Comparison of ENCODE assay signal across 18 cellular contexts in the genomic region with DNA sequence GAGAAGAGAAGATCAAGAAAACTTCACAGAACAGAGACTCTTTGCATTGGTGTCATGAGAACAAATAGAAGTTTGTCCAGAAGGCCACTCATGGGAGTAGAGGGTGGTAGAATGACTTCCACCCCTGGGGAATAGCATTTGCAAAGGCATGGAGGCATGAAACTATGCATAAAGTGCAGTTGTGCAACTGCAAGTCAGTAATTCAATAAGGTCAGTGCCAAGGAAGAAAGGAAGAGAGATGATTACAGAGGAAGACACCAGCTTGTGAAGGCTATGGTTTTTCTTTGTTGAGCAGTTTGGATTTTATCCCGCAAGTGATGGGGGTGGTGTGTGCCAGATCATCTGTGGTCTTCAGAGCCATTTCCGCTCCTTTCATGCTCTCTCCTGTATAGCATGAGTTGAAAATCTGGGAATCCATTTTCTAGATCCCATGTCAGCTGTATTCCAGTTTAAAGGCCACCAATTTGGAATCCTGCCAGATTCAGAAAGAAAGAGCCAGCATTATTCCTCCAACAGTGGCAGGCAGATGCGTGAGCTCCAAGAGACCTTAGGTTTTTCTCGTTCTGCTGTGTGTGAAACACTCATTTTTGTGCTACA.
DNase-seq lines count a peak whose midpoint lies in the region; ATAC-seq lines count a peak whose summit lies in the region.
"Had no signal": no experiment of that assay in that cellular context is flagged by ENCODE, and none has a peak within 500 bp of the region (broad histone marks: within the 10 kb centered on the region; RNA-seq: fewer than 3 reads in every experiment).

No MANE protein-coding gene starts in this region.

- peak overlapping the region; percentile 4 for H3K4me2 ChIP-seq in Karpas-422 (ENCODE audit: low read depth, low read length, poor library complexity, severe bottlenecking)
- H3K4me2 ChIP-seq: BLaER1 treated with 17β-estradiol and CSF1 and Interleukin-3, amounts not matched to agents 10 nM and 100 nM had no signal

- H3K27me3 ChIP-seq in Karpas-422 (ENCODE audit: low read length) (no peaks in the 10 kb centered on the region), subcutaneous abdominal adipose tissue (ENCODE audit: control insufficient read depth in 5 of 5, insufficient read depth in 4 of 5, low read length in 5 of 5) (no peaks in the 10 kb centered on the region)
- H3K27me3 ChIP-seq: BLaER1 treated with 17β-estradiol and CSF1 and Interleukin-3, amounts not matched to agents 10 nM and 100 nM had no signal

- no peak overlapping the region for H3K27ac ChIP-seq in Karpas-422 (ENCODE audit: low read length)
- H3K27ac ChIP-seq in subcutaneous abdominal adipose tissue (ENCODE audit: low read depth, low read length): peak overlapping the region; percentile 69
- H3K27ac ChIP-seq: BLaER1 treated with 17β-estradiol and CSF1 and Interleukin-3, amounts not matched to agents 10 nM and 100 nM; GM23248 had no signal

- no peak overlapping the region for H2AFZ ChIP-seq in Karpas-422 (ENCODE audit: low read length)
- H2AFZ ChIP-seq: GM23248 had no signal

- no peaks in the 10 kb centered on the region for H3K36me3 Mint-ChIP-seq in stimulated activated effector memory CD8-positive, alpha-beta T cell treated with anti-CD3 and anti-CD28 coated beads, Interleukin-12 subunit alpha, Interleukin-12 subunit beta, amount 100 ng/mL, for 72 hours
- H3K36me3 Mint-ChIP-seq: CD8-positive, alpha-beta T cell had no signal

- H3K4me3 ChIP-seq in Karpas-422 (ENCODE audit: low read length) (no peak overlapping the region), subcutaneous abdominal adipose tissue (ENCODE audit: low read depth in 1 of 5, low read length in 5 of 5) (peak overlapping the region in 1 of 5 donors; percentile 2)
- H3K4me3 ChIP-seq: BLaER1 treated with 17β-estradiol and CSF1 and Interleukin-3, amounts not matched to agents 10 nM and 100 nM; GM23248; HAP-1 had no signal

- H3K4me1 ChIP-seq in Karpas-422 (ENCODE audit: low read length) (peaks cover 10% of the 10 kb centered on the region), subcutaneous abdominal adipose tissue (ENCODE audit: control insufficient read depth in 5 of 5, insufficient read depth in 5 of 5, low read length in 5 of 5) (peaks cover 0 to 17% (median 15%) of the 10 kb centered on the region in 5 donors)
- H3K4me1 ChIP-seq: BLaER1 treated with 17β-estradiol and CSF1 and Interleukin-3, amounts not matched to agents 10 nM and 100 nM; HAP-1 had no signal

- no peaks in the 10 kb centered on the region for H3K36me3 ChIP-seq in Karpas-422 (ENCODE audit: insufficient read depth, low read length)
- H3K36me3 ChIP-seq in subcutaneous abdominal adipose tissue (ENCODE audit: control insufficient read depth in 5 of 5, insufficient read depth in 5 of 5, low read length in 5 of 5): no peaks in the 10 kb centered on the region
- H3K36me3 ChIP-seq: BLaER1 treated with 17β-estradiol and CSF1 and Interleukin-3, amounts not matched to agents 10 nM and 100 nM; HAP-1 had no signal

- H3K9me3 ChIP-seq in Karpas-422 (ENCODE audit: low read length) (no peaks in the 10 kb centered on the region), subcutaneous abdominal adipose tissue (ENCODE audit: control insufficient read depth in 5 of 5, low read length in 5 of 5) (no peaks in the 10 kb centered on the region)
- H3K9me3 ChIP-seq: BLaER1 treated with 17β-estradiol and CSF1 and Interleukin-3, amounts not matched to agents 10 nM and 100 nM; HAP-1 had no signal

- no peak overlapping the region for H3K27ac Mint-ChIP-seq in stimulated activated effector memory CD8-positive, alpha-beta T cell treated with anti-CD3 and anti-CD28 coated beads, Interleukin-12 subunit alpha, Interleukin-12 subunit beta, amount 100 ng/mL, for 72 hours
- H3K27ac Mint-ChIP-seq: B cell; CD8-positive, alpha-beta T cell had no signal

- DNase-seq in NCI-H345 (lab: John Stamatoyannopoulos, UW) (peak; percentile 16), NCI-H345 treated with DMSO at 0.1 percent for 48 hours (lab: John Stamatoyannopoulos, UW; ENCODE audit: unreplicated experiment) (no peak), Karpas-422 (peak; percentile 46), globus pallidus (ENCODE audit: low spot score) (peak; percentile 25)
- DNase-seq in stimulated activated effector memory CD8-positive, alpha-beta T cell treated with anti-CD3 and anti-CD28 coated beads, Interleukin-12 subunit alpha, Interleukin-12 subunit beta, amount 100 ng/mL, for 72 hours (ENCODE audit: low spot score in 2 of 2): no peak
- DNase-seq: CD8-positive, alpha-beta T cell; COR-L47; DMS 273 treated with DMSO at 0.1 percent for 48 hours; DMS53; DND-41; EL; GM23248 had no signal

- H3K4me3 Mint-ChIP-seq in stimulated activated effector memory CD8-positive, alpha-beta T cell treated with anti-CD3 and anti-CD28 coated beads, Interleukin-12 subunit alpha, Interleukin-12 subunit beta, amount 100 ng/mL, for 72 hours: no peak overlapping the region
- H3K4me3 Mint-ChIP-seq: B cell; CD8-positive, alpha-beta T cell had no signal

- no peaks in the 10 kb centered on the region for H3K9me2 ChIP-seq in Karpas-422 (replicated peaks; ENCODE audit: insufficient read depth, low read length)

- H3K4me1 Mint-ChIP-seq in stimulated activated effector memory CD8-positive, alpha-beta T cell treated with anti-CD3 and anti-CD28 coated beads, Interleukin-12 subunit alpha, Interleukin-12 subunit beta, amount 100 ng/mL, for 72 hours: no peaks in the 10 kb centered on the region
- H3K4me1 Mint-ChIP-seq: B cell had no signal

- no peak for ATAC-seq in stimulated activated effector memory CD8-positive, alpha-beta T cell treated with anti-CD3 and anti-CD28 coated beads, Interleukin-12 subunit alpha, Interleukin-12 subunit beta, amount 100 ng/mL, for 72 hours
- no peak for ATAC-seq in GM18868 (IDR thresholded peaks at IDR 0.05; ENCODE audit: unreplicated experiment)
- ATAC-seq: CD8-positive, alpha-beta T cell; HepG2 had no signal

- H3K9ac ChIP-seq in Karpas-422 (ENCODE audit: low read length) (no peak overlapping the region), subcutaneous abdominal adipose tissue (ENCODE audit: low read length in 5 of 5) (peak overlapping the region in 1 of 5 donors; percentile 11)
- H3K9ac ChIP-seq: BLaER1 treated with 17β-estradiol and CSF1 and Interleukin-3, amounts not matched to agents 10 nM and 100 nM; GM23248 had no signal

- no peaks in the 10 kb centered on the region for H4K20me1 ChIP-seq in Karpas-422 (ENCODE audit: insufficient read depth, low read depth, low read length)
- H4K20me1 ChIP-seq: BLaER1 treated with 17β-estradiol and CSF1 and Interleukin-3, amounts not matched to agents 10 nM and 100 nM had no signal

- H3K79me2 ChIP-seq in Karpas-422 (ENCODE audit: low read length): no peaks in the 10 kb centered on the region

- peaks cover 5% of the 10 kb centered on the region for H3K9me3 Mint-ChIP-seq in stimulated activated effector memory CD8-positive, alpha-beta T cell treated with anti-CD3 and anti-CD28 coated beads, Interleukin-12 subunit alpha, Interleukin-12 subunit beta, amount 100 ng/mL, for 72 hours
- H3K9me3 Mint-ChIP-seq: CD8-positive, alpha-beta T cell had no signal

Comparison
In these comparisons a context has a peak if more than half of its experiments do, and no peak if none do; other contexts are left out.
1. DNase-seq: peak in NCI-H345 (single experiment), Karpas-422 (single experiment) and globus pallidus (single experiment); none in NCI-H345 treated with DMSO at 0.1 percent for 48 hours (single experiment) and stimulated activated effector memory CD8-positive, alpha-beta T cell treated with anti-CD3 and anti-CD28 coated beads, Interleukin-12 subunit alpha, Interleukin-12 subunit beta, amount 100 ng/mL, for 72 hours (0 of 2).